17 cellular contexts compared by ENCODE assay signal in the genomic region with DNA sequence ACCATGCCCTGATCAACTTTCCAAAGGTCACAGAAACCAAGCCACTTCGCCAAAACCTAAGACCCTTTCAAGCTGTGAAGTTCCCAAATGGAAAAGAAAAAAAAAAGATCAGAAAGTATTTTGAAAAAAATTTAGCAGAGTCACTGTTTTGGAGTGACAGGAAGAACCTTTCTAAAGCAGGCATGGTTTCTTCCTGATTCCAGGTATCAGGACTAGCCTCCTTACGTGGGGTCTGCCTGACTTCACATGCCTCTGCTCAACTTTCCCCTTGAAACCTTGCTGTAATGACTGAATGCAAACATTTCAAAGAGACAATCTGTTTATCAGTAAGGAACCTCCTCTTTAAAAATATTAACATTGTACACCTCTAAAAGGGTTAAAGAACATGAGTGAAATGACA. TPM values are rescaled to one million over a fixed set of nuclear protein-coding genes. Genes with fewer than 3 reads are reported as not detected.
DNase-seq lines count a peak whose midpoint lies in the region; TF ChIP-seq lines count a peak whose summit lies in the region.
"Had no signal": no experiment of that assay in that cellular context is flagged by ENCODE, and none has a peak within 500 bp of the region (broad histone marks: within the 10 kb centered on the region; RNA-seq: fewer than 3 reads in every experiment).

No MANE protein-coding gene starts in this region.

- no peak overlapping the region for H3K4me3 Mint-ChIP-seq in activated T-helper 2 cell treated with anti-CD3 and anti-CD28 coated beads, Interferon-gamma antibody, Interleukin-2, Interleukin-4, amounts not matched to agents 10 μg/mL and 5 μg/mL and 100 μg/mL, durations not matched to agents 14 hours and 24 hours and 36 hours (ENCODE audit: low read depth)
- H3K4me3 Mint-ChIP-seq: activated CD4-positive, alpha-beta T cell treated with anti-CD3 and anti-CD28 coated beads, Interleukin-2, amount 10 ng/mL, durations not matched to agents 24 days and 14 days; activated T-cell treated with anti-CD3 and anti-CD28 coated beads, Interleukin-2, amount 50 U/mL, for 72 hours; CD8-positive, alpha-beta T cell had no signal

- peaks cover 97% of the 10 kb centered on the region for H3K79me2 ChIP-seq in Loucy (ENCODE audit: insufficient read depth, low read length)

- no peaks in the 10 kb centered on the region for H3K27me3 Mint-ChIP-seq in activated T-helper 2 cell treated with anti-CD3 and anti-CD28 coated beads, Interferon-gamma antibody, Interleukin-2, Interleukin-4, amounts not matched to agents 10 μg/mL and 5 μg/mL and 100 μg/mL, durations not matched to agents 14 hours and 24 hours and 36 hours (ENCODE audit: low read depth)
- H3K27me3 Mint-ChIP-seq: activated CD4-positive, alpha-beta T cell treated with anti-CD3 and anti-CD28 coated beads, Interleukin-2, amount 10 ng/mL, durations not matched to agents 24 days and 14 days had no signal

- H3K9me3 Mint-ChIP-seq in activated T-helper 2 cell treated with anti-CD3 and anti-CD28 coated beads, Interferon-gamma antibody, Interleukin-2, Interleukin-4, amounts not matched to agents 10 μg/mL and 5 μg/mL and 100 μg/mL, durations not matched to agents 14 hours and 24 hours and 36 hours = no peaks in the 10 kb centered on the region
- H3K9me3 Mint-ChIP-seq: activated CD4-positive, alpha-beta T cell treated with anti-CD3 and anti-CD28 coated beads, Interleukin-2, amount 10 ng/mL, durations not matched to agents 24 days and 14 days; activated T-cell treated with anti-CD3 and anti-CD28 coated beads, Interleukin-2, amount 50 U/mL, for 72 hours; CD8-positive, alpha-beta T cell had no signal

- H3K27me3 ChIP-seq in Loucy (ENCODE audit: insufficient read depth, low read length, poor library complexity, severe bottlenecking) (no peaks in the 10 kb centered on the region), colonic mucosa (no peaks in the 10 kb centered on the region), muscle layer of duodenum (ENCODE audit: low read depth, low read length) (no peaks in the 10 kb centered on the region), tibial nerve (no peaks in the 10 kb centered on the region)

- TF ChIP-seq EP300 in tibial nerve (IDR thresholded peaks at IDR 0.05) = no peak

- no peak overlapping the region for H2AFZ ChIP-seq in Loucy (ENCODE audit: low read length)

- no peak for DNase-seq in colonic mucosa
- no peak for DNase-seq in tibial nerve (ENCODE audit: low spot score in 2 of 2)
- DNase-seq in HuH-7.5 (ENCODE audit: low spot score) = no peak
- no peak for DNase-seq in stimulated activated naive CD4-positive, alpha-beta T cell (lab: John Stamatoyannopoulos, UW)
- DNase-seq in activated T-helper 2 cell treated with anti-CD3 and anti-CD28 coated beads, Interferon-gamma antibody, Interleukin-2, Interleukin-4, amounts not matched to agents 10 μg/mL and 5 μg/mL and 100 μg/mL, durations not matched to agents 14 hours and 24 hours and 36 hours (ENCODE audit: low spot score) = no peak
- DNase-seq: activated CD4-positive, alpha-beta T cell treated with anti-CD3 and anti-CD28 coated beads, Interleukin-2, amount 10 ng/mL, durations not matched to agents 24 days and 14 days; activated T-cell treated with anti-CD3 and anti-CD28 coated beads, Interleukin-2, amount 50 U/mL, for 72 hours; anterior cingulate cortex; CD8-positive, alpha-beta T cell; midbrain; NCI-H2171 treated with DMSO at 0.1 percent for 48 hours; stimulated activated CD4-positive, alpha-beta T cell treated with anti-CD3 and anti-CD28 coated beads, Interleukin-4, amount 100 ng/mL, for 4 hours; stimulated activated naive CD8-positive, alpha-beta T cell treated with anti-CD3 and anti-CD28 coated beads, Interleukin-15, Interleukin-2, amounts not matched to agents 100 U/mL and 50 U/mL, for 24 hours had no signal

- no peak overlapping the region for H3K4me3 ChIP-seq in Loucy (ENCODE audit: low read length, poor library complexity, severe bottlenecking)
- H3K4me3 ChIP-seq in colonic mucosa = no peak overlapping the region
- H3K4me3 ChIP-seq in muscle layer of duodenum (ENCODE audit: low read depth in 1 of 2, low read length in 2 of 2) = no peak overlapping the region
- H3K4me3 ChIP-seq in tibial nerve = no peak overlapping the region
- H3K4me3 ChIP-seq: HAP-1, prostate gland had no signal

- TF ChIP-seq CTCF in Loucy (conservative IDR thresholded peaks at IDR 0.05; ENCODE audit: low read length) (no peak), colonic mucosa (IDR thresholded peaks at IDR 0.05) (no peak), tibial nerve (IDR thresholded peaks at IDR 0.05) (no peak)

- no peaks in the 10 kb centered on the region for H3K9me3 ChIP-seq in Loucy (ENCODE audit: insufficient read depth, low read depth, low read length)
- no peaks in the 10 kb centered on the region for H3K9me3 ChIP-seq in colonic mucosa
- no peaks in the 10 kb centered on the region for H3K9me3 ChIP-seq in muscle layer of duodenum (ENCODE audit: control insufficient read depth in 1 of 2, low read length in 2 of 2)
- H3K9me3 ChIP-seq in tibial nerve = no peaks in the 10 kb centered on the region
- H3K9me3 ChIP-seq: prostate gland had no signal

- peaks cover 58% of the 10 kb centered on the region for H4K20me1 ChIP-seq in Loucy (ENCODE audit: insufficient read depth, low read length, poor library complexity, severe bottlenecking)

- H3K27ac ChIP-seq in colonic mucosa (peak overlapping the region; percentile 22), muscle layer of duodenum (ENCODE audit: low read length) (peak overlapping the region; percentile 92), tibial nerve (peak overlapping the region in 3 of 4 donors; percentile 58 to 85 (median 79))

- no peak overlapping the region for H3K9ac ChIP-seq in Loucy (ENCODE audit: low read depth, low read length, poor library complexity, severe bottlenecking)
- no peak overlapping the region for H3K9ac ChIP-seq in colonic mucosa (ENCODE audit: low read depth in 2 of 2, low read length in 2 of 2)

- peaks cover 3% of the 10 kb centered on the region for H3K36me3 Mint-ChIP-seq in activated T-helper 2 cell treated with anti-CD3 and anti-CD28 coated beads, Interferon-gamma antibody, Interleukin-2, Interleukin-4, amounts not matched to agents 10 μg/mL and 5 μg/mL and 100 μg/mL, durations not matched to agents 14 hours and 24 hours and 36 hours (ENCODE audit: low read depth)
- H3K36me3 Mint-ChIP-seq: CD8-positive, alpha-beta T cell had no signal

- intact Hi-C loops in colonic mucosa (cut with DNase I) = loop anchor here (10.0 kb wide), 1 partner anchor 47 kb away; no protein-coding TSS in a partner anchor
- intact Hi-C loops in activated T-helper 2 cell treated with anti-CD3 and anti-CD28 coated beads, Interferon-gamma antibody, Interleukin-2, Interleukin-4, amounts not matched to agents 10 μg/mL and 5 μg/mL and 100 μg/mL, durations not matched to agents 14 hours and 24 hours and 36 hours (cut with micrococcal nuclease) = no loop called here

- 64 to 68% methylated on average over 2 of the region's 2 CpGs for WGBS in tibial nerve, 2 donors

- H3K4me1 Mint-ChIP-seq in activated T-helper 2 cell treated with anti-CD3 and anti-CD28 coated beads, Interferon-gamma antibody, Interleukin-2, Interleukin-4, amounts not matched to agents 10 μg/mL and 5 μg/mL and 100 μg/mL, durations not matched to agents 14 hours and 24 hours and 36 hours (ENCODE audit: low read depth) = peaks cover 31% of the 10 kb centered on the region

- peaks cover 14% of the 10 kb centered on the region for H3F3A ChIP-seq in Loucy (ENCODE audit: low read depth)

- no peak overlapping the region for H3K27ac Mint-ChIP-seq in activated T-helper 2 cell treated with anti-CD3 and anti-CD28 coated beads, Interferon-gamma antibody, Interleukin-2, Interleukin-4, amounts not matched to agents 10 μg/mL and 5 μg/mL and 100 μg/mL, durations not matched to agents 14 hours and 24 hours and 36 hours
- H3K27ac Mint-ChIP-seq: activated CD4-positive, alpha-beta T cell treated with anti-CD3 and anti-CD28 coated beads, Interleukin-2, amount 10 ng/mL, durations not matched to agents 24 days and 14 days; activated T-cell treated with anti-CD3 and anti-CD28 coated beads, Interleukin-2, amount 50 U/mL, for 72 hours; CD8-positive, alpha-beta T cell had no signal

- no peak for TF ChIP-seq POLR2A in tibial nerve (IDR thresholded peaks at IDR 0.05)

- H3K4me1 ChIP-seq in Loucy (ENCODE audit: insufficient read depth, low read length, poor library complexity, severe bottlenecking) (peaks cover 59% of the 10 kb centered on the region), colonic mucosa (peaks cover 4% of the 10 kb centered on the region), muscle layer of duodenum (ENCODE audit: control insufficient read depth in 1 of 2, insufficient read depth in 2 of 2, low read length in 2 of 2) (peaks cover 24 to 60% of the 10 kb centered on the region in 2 donors), tibial nerve (peaks cover 0 to 90% (median 45%) of the 10 kb centered on the region in 4 donors)
- H3K4me1 ChIP-seq: prostate gland had no signal

- H3K4me2 ChIP-seq in Loucy (ENCODE audit: low read depth, low read length, poor library complexity, severe bottlenecking) = peak overlapping the region; percentile 57

- no peaks in the 10 kb centered on the region for H3K9me2 ChIP-seq in Loucy (replicated peaks; ENCODE audit: low read depth, low read length)

- H3K36me3 ChIP-seq in Loucy (ENCODE audit: insufficient read depth, low read length) (peaks cover 7% of the 10 kb centered on the region; the same call in 1 of the 2 replicates), colonic mucosa (no peaks in the 10 kb centered on the region), muscle layer of duodenum (ENCODE audit: control insufficient read depth in 1 of 2, insufficient read depth in 2 of 2, low read length in 2 of 2) (peaks cover 7 to 11% of the 10 kb centered on the region in 2 donors), tibial nerve (peaks cover 0 to 1% (median 0%) of the 10 kb centered on the region in 3 donors)
- H3K36me3 ChIP-seq: HAP-1, prostate gland had no signal

RNA-seq across cellular contexts. Expression of a gene that starts 9.5 kb away (rescaled TPM):
- 100 to 1,000 TPM; 112 to 166 TPM for total RNA-seq in colonic mucosa
- total RNA-seq in tibial nerve = 100 to 1,000 TPM; 110 to 181 (median 158) TPM
- 81.5 and 88.8 TPM in 2 replicates for total RNA-seq in activated T-helper 2 cell treated with anti-CD3 and anti-CD28 coated beads, Interferon-gamma antibody, Interleukin-2, Interleukin-4, amounts not matched to agents 10 μg/mL and 5 μg/mL and 100 μg/mL, durations not matched to agents 14 hours and 24 hours and 36 hours

Comparison
In these comparisons a context has a peak if more than half of its experiments do, and no peak if none do; other contexts are left out.
1. H3K27ac ChIP-seq: peak in every context shown above with its lines; median percentile 92 in muscle layer of duodenum; 79 in tibial nerve; 22 in colonic mucosa.